In genomic region chr5:181088289-181088688, GRCh38 we compare ENCODE assay signal across 11 cellular contexts. TPM values are rescaled to one million over a fixed set of nuclear protein-coding genes. Genes with fewer than 3 reads are reported as not detected.
DNase-seq lines count a peak whose midpoint lies in the region; ATAC-seq and TF ChIP-seq lines count a peak whose summit lies in the region.
"Had no signal": no experiment of that assay in that cellular context is flagged by ENCODE, and none has a peak within 500 bp of the region (broad histone marks: within the 10 kb centered on the region; RNA-seq: fewer than 3 reads in every experiment).

No MANE protein-coding gene starts in this region.

- no peak overlapping the region for H3K4me3 Mint-ChIP-seq in memory B cell
- H3K4me3 Mint-ChIP-seq: activated CD8-positive, alpha-beta memory T cell treated with anti-CD3 and anti-CD28 coated beads, Interleukin-2, amount 10 ng/mL, durations not matched to agents 7 days and 5 days had no signal

- CTCF ChIA-PET in HEK293 (lab: Yijun Ruan, JAX), result interaction anchor here (1.1 kb wide), 1 partner anchor 321 kb away, joined by 3 read pairs; no protein-coding TSS in a partner anchor

- H3K36me3 ChIP-seq in HEK293 (ENCODE audit: control insufficient read depth in 2 of 2, insufficient read depth in 1 of 2, low read length in 2 of 2), result no peaks in the 10 kb centered on the region

- in situ Hi-C loops in astrocyte of the spinal cord (cut with HindIII; ENCODE audit: low sequenced_read_pairs), result no loop called here

- no peak overlapping the region for H3K27ac ChIP-seq in HEK293 (ENCODE audit: extremely low read depth, low read depth, low read length)

- peaks cover 14% of the 10 kb centered on the region for H3K27me3 Mint-ChIP-seq in memory B cell

- H3K9me3 ChIP-seq in HEK293 (ENCODE audit: control insufficient read depth, insufficient read depth, low read depth, low read length), result no peaks in the 10 kb centered on the region

- peaks cover 3% of the 10 kb centered on the region for H3K4me1 Mint-ChIP-seq in memory B cell
- H3K4me1 Mint-ChIP-seq: activated CD8-positive, alpha-beta memory T cell treated with anti-CD3 and anti-CD28 coated beads, Interleukin-2, amount 10 ng/mL, durations not matched to agents 7 days and 5 days had no signal

- ATAC-seq in memory B cell (ENCODE audit: low read depth), result peak; percentile 56
- ATAC-seq: activated CD8-positive, alpha-beta memory T cell treated with anti-CD3 and anti-CD28 coated beads, Interleukin-2, amount 10 ng/mL, durations not matched to agents 7 days and 5 days had no signal

- POLR2A ChIA-PET in HEK293 (lab: Yijun Ruan, JAX), result no interaction called here

- no peaks in the 10 kb centered on the region for H3K36me3 Mint-ChIP-seq in memory B cell
- H3K36me3 Mint-ChIP-seq: activated CD8-positive, alpha-beta memory T cell treated with anti-CD3 and anti-CD28 coated beads, Interleukin-2, amount 10 ng/mL, durations not matched to agents 7 days and 5 days had no signal

- H3K27ac Mint-ChIP-seq in memory B cell, result no peak overlapping the region
- H3K27ac Mint-ChIP-seq: activated CD8-positive, alpha-beta memory T cell treated with anti-CD3 and anti-CD28 coated beads, Interleukin-2, amount 10 ng/mL, durations not matched to agents 7 days and 5 days had no signal

- no peaks in the 10 kb centered on the region for H3K9me3 Mint-ChIP-seq in memory B cell

- intact Hi-C loops in cardiac septum (cut with DNase I), result no loop called here

- TF ChIP-seq CTCF in HEK293 (tag by site-specific recombination; IDR thresholded peaks at IDR 0.05) (no peak), astrocyte of the spinal cord (IDR thresholded peaks at IDR 0.05; ENCODE audit: low read depth, low read length) (peak; percentile 27)

- H3K4me3 ChIP-seq in HEK293 (ENCODE audit: low read depth, low read length) (no peak overlapping the region), astrocyte of the spinal cord (ENCODE audit: low read depth, low read length) (no peak overlapping the region)

- H3K4me1 ChIP-seq in HEK293 (ENCODE audit: control insufficient read depth, insufficient read depth, low read length), result no peaks in the 10 kb centered on the region

- peak; percentile 16 for DNase-seq in DMS114 treated with DMSO at 0.1 percent for 48 hours (lab: John Stamatoyannopoulos, UW; ENCODE audit: unreplicated experiment)
- DNase-seq in astrocyte of the spinal cord (ENCODE audit: low read depth, low spot score), result no peak
- no peak for DNase-seq in memory B cell (ENCODE audit: low spot score in 2 of 2)
- no peak for DNase-seq in retina
- no peak for DNase-seq in cardiac septum (ENCODE audit: low spot score)
- no peak for DNase-seq in activated CD4-positive, alpha-beta T cell treated with anti-CD3 and anti-CD28 coated beads, Interleukin-2, amount 50 U/mL, for 48 hours
- DNase-seq: activated CD8-positive, alpha-beta memory T cell treated with anti-CD3 and anti-CD28 coated beads, Interleukin-2, amount 10 ng/mL, durations not matched to agents 7 days and 5 days; cortex of kidney; stimulated activated CD4-positive, alpha-beta T cell treated with anti-CD3 and anti-CD28 coated beads, Interleukin-4, amount 100 ng/mL, for 4 hours had no signal

TF ChIP-seq in HEK293, 187 proteins besides CTCF, POLR2A, EP300 and RAD21:
- no peak for TF ChIP-seq KLF16 (tag by site-specific recombination; IDR thresholded peaks at IDR 0.05)
- TF ChIP-seq ZNF404 (tag by site-specific recombination; IDR thresholded peaks at IDR 0.05), result no peak
- no peak for TF ChIP-seq PRDM1 (tag by site-specific recombination; IDR thresholded peaks at IDR 0.05)
- TF ChIP-seq ZNF37A (tag by site-specific recombination; IDR thresholded peaks at IDR 0.05), result peak; percentile 86
- no peak for TF ChIP-seq IKZF3 (tag by site-specific recombination; IDR thresholded peaks at IDR 0.05)
TF ChIP-seq in HEK293: peak in this region for 1.

RNA-seq across cellular contexts. Expression of gene OR2V1, which starts 42.7 kb away (rescaled TPM):
- total RNA-seq in cardiac septum, result not detected
- total RNA-seq: activated CD8-positive, alpha-beta memory T cell treated with anti-CD3 and anti-CD28 coated beads, Interleukin-2, amount 10 ng/mL, durations not matched to agents 7 days and 5 days; mononuclear cell had no signal

RNA-seq across cellular contexts. Expression of gene BTNL9, which starts 48.2 kb away (rescaled TPM):
- total RNA-seq in cardiac septum, result 25.2 TPM
- total RNA-seq: activated CD8-positive, alpha-beta memory T cell treated with anti-CD3 and anti-CD28 coated beads, Interleukin-2, amount 10 ng/mL, durations not matched to agents 7 days and 5 days had no signal

RNA-seq across cellular contexts. Expression of gene OR2V2, which starts 59.1 kb away (rescaled TPM):
- not detected for total RNA-seq in cardiac septum
- total RNA-seq: activated CD8-positive, alpha-beta memory T cell treated with anti-CD3 and anti-CD28 coated beads, Interleukin-2, amount 10 ng/mL, durations not matched to agents 7 days and 5 days; mononuclear cell had no signal
